In genomic region chr2:217629347-217629746, GRCh38 we compare ENCODE assay signal across 21 cellular contexts.
"Had no signal": no experiment of that assay in that cellular context is flagged by ENCODE, and none has a peak within 500 bp of the region (broad histone marks: within the 10 kb centered on the region; RNA-seq: fewer than 3 reads in every experiment).

No MANE protein-coding gene starts in this region.

- H3K4me1 ChIP-seq: colonic mucosa, lower lobe of right lung, pancreas, right lobe of liver had no signal

- H3K27me3 Mint-ChIP-seq: central memory CD8-positive, alpha-beta T cell; stimulated activated memory B cell treated with anti-CD40 and anti-IgM and Interleukin-4, amounts not matched to agents 10 μg/mL and 1 μg/mL and 100 μg/mL, for 72 hours had no signal

- H3K4me3 Mint-ChIP-seq: central memory CD8-positive, alpha-beta T cell; effector memory CD8-positive, alpha-beta T cell; naive B cell; natural killer cell treated with Interleukin-12 subunit alpha and Interleukin-12 subunit beta and Interleukin-15 and Interleukin-18, amount 100 ng/mL, for 72 hours; stimulated activated memory B cell treated with anti-CD40 and anti-IgM and Interleukin-4, amounts not matched to agents 10 μg/mL and 1 μg/mL and 100 μg/mL, for 72 hours had no signal

- H3K9me3 ChIP-seq: colonic mucosa, esophagus squamous epithelium, lower lobe of right lung, pancreas, right lobe of liver, testis, tibial artery, upper lobe of left lung had no signal

- H3K36me3 ChIP-seq: colonic mucosa, esophagus squamous epithelium, lower lobe of right lung, pancreas, right lobe of liver, tibial artery, upper lobe of left lung had no signal

- H3K27ac Mint-ChIP-seq: effector memory CD8-positive, alpha-beta T cell; naive B cell; natural killer cell treated with Interleukin-12 subunit alpha and Interleukin-12 subunit beta and Interleukin-15 and Interleukin-18, amount 100 ng/mL, for 72 hours; stimulated activated memory B cell treated with anti-CD40 and anti-IgM and Interleukin-4, amounts not matched to agents 10 μg/mL and 1 μg/mL and 100 μg/mL, for 72 hours had no signal

- H3K27me3 ChIP-seq: colonic mucosa, esophagus squamous epithelium, pancreas, right lobe of liver, testis, tibial artery, upper lobe of left lung had no signal

- ATAC-seq: effector memory CD8-positive, alpha-beta T cell; left ventricle myocardium superior; lower lobe of right lung; natural killer cell treated with Interleukin-12 subunit alpha and Interleukin-12 subunit beta and Interleukin-15 and Interleukin-18, amount 100 ng/mL, for 72 hours; pancreas; right lobe of liver; stimulated activated memory B cell treated with anti-CD40 and anti-IgM and Interleukin-4, amounts not matched to agents 10 μg/mL and 1 μg/mL and 100 μg/mL, for 72 hours; stimulated activated naive CD8-positive, alpha-beta T cell treated with anti-CD3 and anti-CD28 coated beads, Interleukin-15, Interleukin-2, amounts not matched to agents 100 U/mL and 50 U/mL, for 24 hours had no signal

- H3K9me3 Mint-ChIP-seq: central memory CD8-positive, alpha-beta T cell; effector memory CD8-positive, alpha-beta T cell; natural killer cell treated with Interleukin-12 subunit alpha and Interleukin-12 subunit beta and Interleukin-15 and Interleukin-18, amount 100 ng/mL, for 72 hours; stimulated activated memory B cell treated with anti-CD40 and anti-IgM and Interleukin-4, amounts not matched to agents 10 μg/mL and 1 μg/mL and 100 μg/mL, for 72 hours had no signal

- DNase-seq: colonic mucosa; effector memory CD8-positive, alpha-beta T cell; erythroblast; esophagus squamous epithelium; left ventricle myocardium superior; lower lobe of right lung; naive B cell; occipital lobe; pancreas; right lobe of liver; stimulated activated CD4-positive, alpha-beta T cell treated with anti-CD3 and anti-CD28 coated beads, Interleukin-12 subunit alpha, Interleukin-12 subunit beta, amount 100 ng/mL, for 4 hours; stimulated activated CD4-positive, alpha-beta T cell treated with anti-CD3 and anti-CD28 coated beads, Interleukin-2, amount 100 ng/mL, for 24 hours; stimulated activated CD4-positive, alpha-beta T cell treated with anti-CD3 and anti-CD28 coated beads, Interleukin-4, amount 100 ng/mL, for 24 hours; stimulated activated naive CD8-positive, alpha-beta T cell treated with anti-CD3 and anti-CD28 coated beads, Interleukin-15, Interleukin-2, amounts not matched to agents 100 U/mL and 50 U/mL, for 24 hours; testis; tibial artery; upper lobe of left lung had no signal

- H3K4me1 Mint-ChIP-seq: central memory CD8-positive, alpha-beta T cell; naive B cell; stimulated activated memory B cell treated with anti-CD40 and anti-IgM and Interleukin-4, amounts not matched to agents 10 μg/mL and 1 μg/mL and 100 μg/mL, for 72 hours had no signal

- H3K4me2 ChIP-seq: smooth muscle cell had no signal

- H3K27ac ChIP-seq: colonic mucosa, lower lobe of right lung, pancreas, right lobe of liver, upper lobe of left lung had no signal

- H3K36me3 Mint-ChIP-seq: naive B cell; natural killer cell treated with Interleukin-12 subunit alpha and Interleukin-12 subunit beta and Interleukin-15 and Interleukin-18, amount 100 ng/mL, for 72 hours; stimulated activated memory B cell treated with anti-CD40 and anti-IgM and Interleukin-4, amounts not matched to agents 10 μg/mL and 1 μg/mL and 100 μg/mL, for 72 hours had no signal

- H3K4me3 ChIP-seq: colonic mucosa, esophagus squamous epithelium, lower lobe of right lung, pancreas, right lobe of liver, smooth muscle cell, testis, tibial artery, upper lobe of left lung had no signal
